9 cellular contexts compared by ENCODE assay signal in the genomic region with DNA sequence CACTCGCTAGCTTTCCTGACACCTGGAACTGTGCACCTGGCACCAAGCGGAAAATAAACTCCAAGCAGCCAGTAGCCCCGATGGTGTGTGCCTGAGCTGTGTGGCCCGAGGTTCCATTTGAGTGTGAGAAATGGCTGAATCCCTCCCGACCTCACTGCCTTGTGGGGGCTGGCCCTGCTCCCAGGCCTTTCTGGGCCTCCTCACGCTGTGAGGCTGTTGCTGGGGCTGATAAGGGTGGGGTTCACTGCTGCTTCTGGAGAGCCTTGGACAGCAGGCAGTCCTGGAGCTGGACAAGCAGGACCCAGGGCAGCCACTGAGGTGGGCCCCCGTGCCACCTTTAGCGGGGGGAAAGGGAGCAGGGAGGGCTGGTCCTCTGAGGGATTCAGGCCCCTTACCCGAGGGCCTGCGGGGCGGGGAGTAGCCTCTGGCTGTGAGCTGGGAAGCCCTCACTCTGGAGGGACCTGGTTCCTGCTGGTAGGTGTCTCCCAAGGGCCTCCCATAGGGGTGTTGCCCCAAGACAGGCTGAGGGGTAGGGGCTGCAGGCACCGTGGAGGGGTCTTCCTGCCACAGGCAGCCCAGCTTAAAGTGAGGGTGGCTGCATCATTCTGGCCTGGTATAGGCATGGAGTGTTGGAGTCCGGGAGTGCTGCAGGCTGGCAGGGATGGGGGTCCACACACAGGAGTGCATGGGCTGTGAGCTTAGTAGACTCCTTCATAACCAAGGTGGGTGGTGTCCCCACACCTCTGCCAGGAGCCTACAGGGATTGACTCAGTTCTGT. TPM values are rescaled to one million over a fixed set of nuclear protein-coding genes. Genes with fewer than 3 reads are reported as not detected.
DNase-seq lines count a peak whose midpoint lies in the region; ATAC-seq, FAIRE-seq and TF ChIP-seq lines count a peak whose summit lies in the region.
"Had no signal": no experiment of that assay in that cellular context is flagged by ENCODE, and none has a peak within 500 bp of the region (broad histone marks: within the 10 kb centered on the region; RNA-seq: fewer than 3 reads in every experiment).

No MANE protein-coding gene starts in this region.

- H3K27ac ChIP-seq in kidney (ENCODE audit: low read depth in 2 of 2, low read length in 2 of 2): no peak overlapping the region
- H3K27ac ChIP-seq in substantia nigra (ENCODE audit: low read depth, low read length, poor library complexity, severe bottlenecking): peak overlapping the region; percentile 71

- TF ChIP-seq CTCF in astrocyte of the spinal cord (IDR thresholded peaks at IDR 0.05; ENCODE audit: low read depth, low read length): no peak
- TF ChIP-seq CTCF in kidney (IDR thresholded peaks at IDR 0.05; ENCODE audit: borderline replicate concordance, extremely low read depth, insufficient read depth): no peak

- peak; percentile 30 for DNase-seq in activated T-cell treated with anti-CD3 and anti-CD28 coated beads, Interleukin-2, amount 50 U/mL, for 24 hours
- DNase-seq in activated T-cell treated with anti-CD3 and anti-CD28 coated beads, Interleukin-2, amount 50 U/mL, for 48 hours: no peak
- DNase-seq in astrocyte of the spinal cord (ENCODE audit: low read depth, low spot score): no peak
- DNase-seq in kidney: peak; percentile 70
- no peak for DNase-seq in substantia nigra (lab: John Stamatoyannopoulos, UW)
- DNase-seq in NCI-H1048 (lab: John Stamatoyannopoulos, UW): no peak
- no peak for DNase-seq in NOMO-1 treated with DMSO at 0.1 percent for 48 hours (lab: John Stamatoyannopoulos, UW; ENCODE audit: unreplicated experiment)
- DNase-seq: NCI-H1105 had no signal

- peak overlapping the region; percentile 66 for H3K27ac Mint-ChIP-seq in activated T-cell treated with anti-CD3 and anti-CD28 coated beads, Interleukin-2, amount 50 U/mL, for 24 hours

- H3K4me1 Mint-ChIP-seq in activated T-cell treated with anti-CD3 and anti-CD28 coated beads, Interleukin-2, amount 50 U/mL, for 24 hours (ENCODE audit: low read depth): peaks cover 11% of the 10 kb centered on the region

- H3K27me3 Mint-ChIP-seq in activated T-cell treated with anti-CD3 and anti-CD28 coated beads, Interleukin-2, amount 50 U/mL, for 24 hours: no peaks in the 10 kb centered on the region

- peak overlapping the region; percentile 66 for H3K4me3 ChIP-seq in astrocyte of the spinal cord (ENCODE audit: low read depth, low read length)
- H3K4me3 ChIP-seq in kidney (ENCODE audit: low read length in 2 of 2): peak overlapping the region in 1 of 2 donors; percentile 47

- intact Hi-C loops in kidney (cut with DNase I): no loop called here

- in situ Hi-C loops in astrocyte of the spinal cord (cut with HindIII; ENCODE audit: low sequenced_read_pairs): no loop called here

- peaks cover 0 to 11% of the 10 kb centered on the region in 2 donors for H3K4me1 ChIP-seq in kidney (ENCODE audit: control insufficient read depth in 1 of 2, insufficient read depth in 1 of 2, low read depth in 1 of 2, low read length in 2 of 2)

- no peak for FAIRE-seq in kidney (lab: Jason Lieb, UNC)

- peaks cover 31% of the 10 kb centered on the region for H3K36me3 Mint-ChIP-seq in activated T-cell treated with anti-CD3 and anti-CD28 coated beads, Interleukin-2, amount 50 U/mL, for 24 hours (ENCODE audit: low read depth)

- H3K9me3 ChIP-seq in kidney (ENCODE audit: control insufficient read depth in 1 of 2, low read length in 2 of 2): no peaks in the 10 kb centered on the region

- peaks cover 0 to 7% of the 10 kb centered on the region in 2 donors for H3K36me3 ChIP-seq in kidney (ENCODE audit: control insufficient read depth in 1 of 2, insufficient read depth in 2 of 2, low read length in 2 of 2)

- H3K9me3 Mint-ChIP-seq in activated T-cell treated with anti-CD3 and anti-CD28 coated beads, Interleukin-2, amount 50 U/mL, for 24 hours: peaks cover 2% of the 10 kb centered on the region

- no peak for ATAC-seq in GM21786 (IDR thresholded peaks at IDR 0.05; ENCODE audit: unreplicated experiment)

- peak overlapping the region; percentile 65 for H3K4me3 Mint-ChIP-seq in activated T-cell treated with anti-CD3 and anti-CD28 coated beads, Interleukin-2, amount 50 U/mL, for 24 hours

- H3K9ac ChIP-seq in kidney (ENCODE audit: low read length in 2 of 2): peak overlapping the region in 1 of 2 donors; percentile 26

RNA-seq across cellular contexts. Expression of a gene that starts 1.7 kb away (rescaled TPM):
- total RNA-seq in kidney: 578 TPM
- 961 TPM for polyA plus RNA-seq in kidney (ENCODE audit: insufficient read depth, low read depth, low replicate concordance)

RNA-seq across cellular contexts. Expression of a gene that starts 14.9 kb away (rescaled TPM):
- total RNA-seq in kidney: 1.1 TPM
- polyA plus RNA-seq in kidney (ENCODE audit: insufficient read depth, low read depth, low replicate concordance): 0.26 TPM

RNA-seq across cellular contexts. Expression of a gene that starts 23.4 kb away (rescaled TPM):
- 18.1 TPM for total RNA-seq in kidney
- 1.5 TPM for polyA plus RNA-seq in kidney (ENCODE audit: insufficient read depth, low read depth, low replicate concordance)

RNA-seq across cellular contexts. Expression of a gene that starts 25.3 kb away (rescaled TPM):
- total RNA-seq in kidney: 0.38 TPM
- polyA plus RNA-seq in kidney (ENCODE audit: insufficient read depth, low read depth, low replicate concordance): not detected

RNA-seq across cellular contexts. Expression of a gene that starts 31.7 kb away (rescaled TPM):
- 1.6 TPM for total RNA-seq in kidney
- 0.47 TPM for polyA plus RNA-seq in kidney (ENCODE audit: insufficient read depth, low read depth, low replicate concordance)

Comparison
In these comparisons a context has a peak if more than half of its experiments do, and no peak if none do; other contexts are left out.
1. DNase-seq: peak in activated T-cell treated with anti-CD3 and anti-CD28 coated beads, Interleukin-2, amount 50 U/mL, for 24 hours (single experiment) and kidney (single experiment); none in activated T-cell treated with anti-CD3 and anti-CD28 coated beads, Interleukin-2, amount 50 U/mL, for 48 hours (0 of 2), astrocyte of the spinal cord (single experiment), substantia nigra (0 of 49), NCI-H1048 (single experiment) and NOMO-1 treated with DMSO at 0.1 percent for 48 hours (single experiment).